ENCODE assay signal across 8 cellular contexts in genomic region chr1:45750298-45751038, GRCh38. TPM values are rescaled to one million over a fixed set of nuclear protein-coding genes. Genes with fewer than 3 reads are reported as not detected.
A peak's percentile ranks its signal among the peaks of the same experiment; 100 is the strongest.
DNase-seq lines count a peak whose midpoint lies in the region; ATAC-seq, FAIRE-seq and TF ChIP-seq lines count a peak whose summit lies in the region.

IPP (minus strand) TSS chr1:45750653; CDS start chr1:45746411, 4,242 bp downstream.

- H3K36me3 ChIP-seq in adrenal gland (replicated peaks in 1 of 2) (no peaks in the 10 kb centered on the region), heart right ventricle (peaks cover 0 to 11% (median 4%) of the 10 kb centered on the region in 9 donors)

- peak; percentile 98 for FAIRE-seq in GM12892 (lab: Jason Lieb, UNC)

- H3K4me1 ChIP-seq in adrenal gland (replicated peaks in 1 of 2): peaks cover 0 to 12% of the 10 kb centered on the region in 2 donors
- peaks cover 0 to 20% (median 7%) of the 10 kb centered on the region in 9 donors for H3K4me1 ChIP-seq in heart right ventricle

- TF ChIP-seq CTCF in adrenal gland (IDR thresholded peaks at IDR 0.05) (peak in 3 of 6 experiments; percentile 12 to 37 (median 16)), heart right ventricle (IDR thresholded peaks at IDR 0.05) (peak in 4 of 9 donors; percentile 38 to 52 (median 49))

- ATAC-seq in HG02852 (IDR thresholded peaks at IDR 0.05; ENCODE audit: unreplicated experiment): peak; percentile 91
- peak; percentile 99 to 100 (median 100) for ATAC-seq in heart right ventricle

- H3K27me3 ChIP-seq in adrenal gland (no peaks in the 10 kb centered on the region), heart right ventricle (no peaks in the 10 kb centered on the region)

- DNase-seq in GM12892 (ENCODE audit: insufficient read length): peak; percentile 97
- DNase-seq in NCI-H146 (lab: John Stamatoyannopoulos, UW): peak; percentile 86
- peak; percentile 82 to 96 (median 85) for DNase-seq in T-helper 1 cell
- DNase-seq in adrenal gland: peak; percentile 97 to 98 (median 97)
- peak; percentile 97 to 99 for DNase-seq in heart right ventricle
- peak; percentile 100 for DNase-seq in posterior vena cava (ENCODE audit: low spot score)
- DNase-seq in ureter (ENCODE audit: low spot score): peak; percentile 98

- intact Hi-C loops in adrenal gland (cut with DNase I) (no loop called here), heart right ventricle (cut with DNase I) (loop anchor here in 5 of 10 donors (2.0 to 5.0 kb wide), 3 partner anchors 52 to 64 kb away; partner anchors contain the start of genes GPBP1L1 (in 4 of the 5), MAST2 (in 3 of the 5) and TMEM69 (in 2 of the 5)), posterior vena cava (cut with DNase I) (no loop called here)

- peak within 1 kb of the TSS; percentile 93 to 98 (median 94) for H3K27ac ChIP-seq in adrenal gland
- H3K27ac ChIP-seq in heart right ventricle: peak within 1 kb of the TSS; percentile 87 to 97 (median 95)

- TF ChIP-seq POLR2A in GM12892 (IDR thresholded peaks at IDR 0.05; ENCODE audit: low read depth, low read length) (peak; percentile 92), adrenal gland (IDR thresholded peaks at IDR 0.05) (peak; percentile 82 to 98)

- WGBS in adrenal gland, 4 donors: 0 to 1% (median 0%) methylated on average over 18 to 58 of the region's 58 CpGs
- 0 to 1% methylated on average over 58 of the region's 58 CpGs for WGBS in heart right ventricle, 2 donors

- H3K4me3 ChIP-seq in adrenal gland: peak within 1 kb of the TSS; percentile 39 to 79 (median 66)
- peak within 1 kb of the TSS; percentile 24 to 68 (median 62) for H3K4me3 ChIP-seq in heart right ventricle

- H3K9me3 ChIP-seq in adrenal gland (replicated peaks in 1 of 3) (no peaks in the 10 kb centered on the region), heart right ventricle (peaks cover 0 to 15% (median 3%) of the 10 kb centered on the region in 11 donors)

RNA-seq across cellular contexts. Expression of gene IPP, which starts in this region (rescaled TPM):
- polyA plus RNA-seq in GM12892 (2012; ENCODE audit: missing spikeins): 11.0 TPM
- total RNA-seq in adrenal gland: 10 to 100 TPM in 4 of 8 donors, 1 to 10 TPM in 4; 8.0 to 21.3 (median 13.1) TPM
- polyA plus RNA-seq in adrenal gland: 10 to 100 TPM in 1 of 3 donors, 1 to 10 TPM in 2; 2.8 to 13.2 (median 6.8) TPM
- total RNA-seq in heart right ventricle: 10 to 100 TPM; 13.4 to 30.0 (median 22.0) TPM
- 1 to 10 TPM; 2.1 to 7.4 TPM for polyA plus RNA-seq in heart right ventricle
- 10 to 100 TPM; 11.3 to 13.1 TPM for total RNA-seq in posterior vena cava
- 19.6 TPM for total RNA-seq in ureter

Comparison
In these comparisons a context has a peak if more than half of its experiments do, and no peak if none do; other contexts are left out.
1. Peak in every context shown above with its lines: DNase-seq, ATAC-seq, H3K4me3 ChIP-seq and H3K27ac ChIP-seq.